In genomic region chr17:37294888-37295287, GRCh38 we compare ENCODE assay signal across 11 cellular contexts.
"Had no signal": no experiment of that assay in that cellular context is flagged by ENCODE, and none has a peak within 500 bp of the region (broad histone marks: within the 10 kb centered on the region; RNA-seq: fewer than 3 reads in every experiment).

No MANE protein-coding gene starts in this region.

- H3K9me3 Mint-ChIP-seq: memory B cell; T-helper 1 cell treated with Interleukin-12 subunit alpha and Interleukin-12 subunit beta and Interleukin-4 antibody, amounts not matched to agents 30 μg/mL and 1 μg/mL, for 36 hours had no signal

- H3K9me3 ChIP-seq: gastrocnemius medialis, heart right ventricle, left lung, thyroid gland had no signal

- H3K36me3 ChIP-seq: gastrocnemius medialis, heart right ventricle, left lung, thyroid gland had no signal

- ATAC-seq: gastrocnemius medialis, heart right ventricle, left lung had no signal

- H3K27me3 ChIP-seq: gastrocnemius medialis, heart right ventricle, left lung, thyroid gland had no signal

- H3K27me3 Mint-ChIP-seq: activated naive CD8-positive, alpha-beta T cell; memory B cell had no signal

- H3K36me3 Mint-ChIP-seq: activated naive CD8-positive, alpha-beta T cell had no signal

- H3K4me3 Mint-ChIP-seq: activated naive CD8-positive, alpha-beta T cell; memory B cell; T-helper 1 cell treated with Interleukin-12 subunit alpha and Interleukin-12 subunit beta and Interleukin-4 antibody, amounts not matched to agents 30 μg/mL and 1 μg/mL, for 36 hours had no signal

- DNase-seq: activated CD4-positive, CD25-positive, alpha-beta regulatory T cell; activated effector memory CD4-positive, alpha-beta T cell treated with Interleukin-2 at 50 U/mL for 16 hours; activated T-cell treated with anti-CD3 and anti-CD28 coated beads, Interleukin-2, amount 50 U/mL, for 1 hour; aorta; gastrocnemius medialis; heart right ventricle; left lung; thyroid gland had no signal

- H3K27ac ChIP-seq: gastrocnemius medialis, heart right ventricle, left lung, thyroid gland had no signal

- H3K27ac Mint-ChIP-seq: activated naive CD8-positive, alpha-beta T cell; memory B cell; T-helper 1 cell treated with Interleukin-12 subunit alpha and Interleukin-12 subunit beta and Interleukin-4 antibody, amounts not matched to agents 30 μg/mL and 1 μg/mL, for 36 hours had no signal

- H3K4me3 ChIP-seq: gastrocnemius medialis, heart right ventricle, left lung, thyroid gland had no signal
